Comparison of ENCODE assay signal across 8 cellular contexts in genomic region chr19:11558881-11559828, GRCh38. TPM values are rescaled to one million over a fixed set of nuclear protein-coding genes. Genes with fewer than 3 reads are reported as not detected.
A peak's percentile ranks its signal among the peaks of the same experiment; 100 is the strongest.
DNase-seq lines count a peak whose midpoint lies in the region; ATAC-seq and TF ChIP-seq lines count a peak whose summit lies in the region.

Gene ELOF1, minus strand, starts transcription at chr19:11559230. Its CDS starts 4,883 bp downstream, at chr19:11554347.

- H3K4me3 Mint-ChIP-seq in endothelial cell (ENCODE audit: unreplicated experiment) (peak within 1 kb of the TSS; percentile 98), mesothelial cell of epicardium (peak within 1 kb of the TSS; percentile 93)

- H3K4me2 ChIP-seq in OCI-LY3 (ENCODE audit: low read length), result peak within 1 kb of the TSS; percentile 86

- peak within 1 kb of the TSS; percentile 79 for H3K4me3 ChIP-seq in OCI-LY3 (ENCODE audit: low read length)

- in situ Hi-C loops in Caki2 (cut with HindIII; ENCODE audit: low pct_unique_long_range_greater_than_20kb, low sequenced_read_pairs), result no loop called here

- peak; percentile 95 for DNase-seq in Caki2 (ENCODE audit: low read depth)
- DNase-seq in HuH-7.5 (ENCODE audit: low spot score), result peak; percentile 99
- peak; percentile 98 for DNase-seq in activated CD8-positive, alpha-beta memory T cell treated with anti-CD3 and anti-CD28 coated beads, Interleukin-2, amount 50 U/mL, for 48 hours
- peak; percentile 93 for DNase-seq in endothelial cell (ENCODE audit: low spot score)
- DNase-seq in mesothelial cell of epicardium (ENCODE audit: low spot score in 2 of 2, unreplicated experiment in 2 of 2), result peak; percentile 97
- peak; percentile 97 to 98 for DNase-seq in stimulated activated CD8-positive, alpha-beta memory T cell treated with anti-CD3 and anti-CD28 coated beads, Interleukin-15, amount 100 ng/mL, for 48 hours (ENCODE audit: low read depth in 2 of 2)

- H3K4me1 Mint-ChIP-seq in endothelial cell (ENCODE audit: unreplicated experiment) (peaks cover 22% of the 10 kb centered on the region), mesothelial cell of epicardium (peaks cover 24% of the 10 kb centered on the region)

- H3K9me3 ChIP-seq in OCI-LY3 (ENCODE audit: insufficient read depth, low read length), result no peaks in the 10 kb centered on the region

- peak within 1 kb of the TSS; percentile 42 for H3K27ac Mint-ChIP-seq in endothelial cell (ENCODE audit: unreplicated experiment)
- peak within 1 kb of the TSS; percentile 86 for H3K27ac Mint-ChIP-seq in mesothelial cell of epicardium

- peaks cover 5% of the 10 kb centered on the region for H3K36me3 ChIP-seq in OCI-LY3 (replicated peaks; ENCODE audit: low read depth, low read length)

- H3K9ac ChIP-seq in OCI-LY3 (ENCODE audit: low read length), result peak within 1 kb of the TSS; percentile 68

- no peaks in the 10 kb centered on the region for H3K27me3 ChIP-seq in OCI-LY3 (ENCODE audit: low read depth, low read length)

- H3K36me3 Mint-ChIP-seq in endothelial cell (ENCODE audit: low read depth, unreplicated experiment) (peaks cover 7% of the 10 kb centered on the region), mesothelial cell of epicardium (peaks cover 7% of the 10 kb centered on the region)

- H3K9me3 Mint-ChIP-seq in endothelial cell (ENCODE audit: unreplicated experiment) (no peaks in the 10 kb centered on the region), mesothelial cell of epicardium (no peaks in the 10 kb centered on the region)

- TF ChIP-seq CTCF in OCI-LY3 (IDR thresholded peaks at IDR 0.05; ENCODE audit: low read depth, low read length) (peak; percentile 14; the same call in 1 of the 2 replicates), endothelial cell (IDR thresholded peaks at IDR 0.05; ENCODE audit: unreplicated experiment) (no peak), mesothelial cell of epicardium (IDR thresholded peaks at IDR 0.05; ENCODE audit: unreplicated experiment) (no peak)

- peaks cover 31% of the 10 kb centered on the region for H3K79me2 ChIP-seq in OCI-LY3 (ENCODE audit: low read length)

- peaks cover 28% of the 10 kb centered on the region for H3K4me1 ChIP-seq in OCI-LY3 (ENCODE audit: low read length)

- peaks cover 10% of the 10 kb centered on the region for H3K27me3 Mint-ChIP-seq in endothelial cell (ENCODE audit: unreplicated experiment)
- H3K27me3 Mint-ChIP-seq in mesothelial cell of epicardium (ENCODE audit: low read depth), result no peaks in the 10 kb centered on the region

- peak; percentile 74 for ATAC-seq in GM21423 (IDR thresholded peaks at IDR 0.05; ENCODE audit: unreplicated experiment)

- peak within 1 kb of the TSS; percentile 25 for H3K27ac ChIP-seq in OCI-LY3 (ENCODE audit: low read length)

- peak within 1 kb of the TSS; percentile 31; the same call in 1 of the 2 replicates for H2AFZ ChIP-seq in OCI-LY3 (ENCODE audit: low read depth, low read length)

- H4K20me1 ChIP-seq in OCI-LY3 (ENCODE audit: insufficient read depth, low read length), result peaks cover 27% of the 10 kb centered on the region; the same call in 1 of the 2 replicates

RNA-seq across cellular contexts. Expression of gene ELOF1, which starts in this region (rescaled TPM):
- total RNA-seq in Caki2 (2014; rRNA removed; shearing (Covaris generic); ENCODE audit: low replicate concordance), result 37.8 and 71.2 TPM in 2 replicates
- total RNA-seq in endothelial cell (ENCODE audit: unreplicated experiment), result 44.0 TPM
- total RNA-seq in mesothelial cell of epicardium, result 41.3 to 47.1 TPM (median 46.0 TPM) in 3 replicates

Comparison
In these comparisons a context has a peak if more than half of its experiments do, and no peak if none do; other contexts are left out.
1. Peak in every context shown above with its lines: DNase-seq, ATAC-seq, H3K4me3 ChIP-seq and H3K27ac ChIP-seq.